Comparison of ENCODE assay signal across 1 cellular context in the genomic region with DNA sequence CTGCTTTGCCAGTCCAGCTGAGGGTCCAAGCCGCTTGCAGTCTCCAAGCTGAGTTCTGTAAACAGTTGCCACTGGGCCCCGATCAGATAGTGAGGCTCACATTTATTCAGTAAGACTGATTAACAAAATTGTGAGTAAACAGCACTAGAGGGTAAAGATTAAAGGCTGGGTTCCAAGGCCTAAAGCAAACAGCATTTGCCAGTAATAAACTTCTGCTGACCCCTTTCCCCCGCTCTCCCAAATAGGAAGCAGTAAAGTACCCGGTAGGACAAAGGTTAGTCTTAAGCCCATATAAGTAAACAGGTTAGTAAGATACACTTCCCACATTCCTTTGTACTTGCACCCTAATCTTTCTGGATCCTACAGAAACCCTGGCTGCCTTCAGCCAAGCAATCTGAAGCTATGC.
TF ChIP-seq lines count a peak whose summit lies in the region.

No MANE protein-coding gene starts in this region.

TF ChIP-seq in HepG2, 621 proteins besides CTCF, POLR2A, EP300 and RAD21 (continued from another document and continues in another):
- TF ChIP-seq MIER2 (CRISPR knock-in tag; IDR thresholded peaks at IDR 0.05) (0 out of 2 replicates have a peak, but pooled peaks have one; percentile 48), MAF1 (CRISPR knock-in tag; IDR thresholded peaks at IDR 0.05; ENCODE audit: borderline replicate concordance) (no peak), FOXK1 (CRISPR knock-in tag; IDR thresholded peaks at IDR 0.05; ENCODE audit: borderline replicate concordance, low read depth) (peak; percentile 83; the same call in 1 of the 2 replicates), KMT2B (CRISPR knock-in tag; IDR thresholded peaks at IDR 0.05) (no peak), DMAP1 (CRISPR knock-in tag; IDR thresholded peaks at IDR 0.05) (0 out of 2 replicates have a peak, but pooled peaks have one; percentile 44), ZNF792 (CRISPR knock-in tag; IDR thresholded peaks at IDR 0.05) (peak; percentile 78), SP1 (IDR thresholded peaks at IDR 0.05) (no peak), SP1 (CRISPR knock-in tag; IDR thresholded peaks at IDR 0.05) (no peak), GABPA (IDR thresholded peaks at IDR 0.05; ENCODE audit: low read depth, low read length) (no peak), GABPA (CRISPR knock-in tag; IDR thresholded peaks at IDR 0.05; ENCODE audit: low read depth) (peak; percentile 29; the same call in 1 of the 2 replicates), YEATS4 (CRISPR knock-in tag; IDR thresholded peaks at IDR 0.05; ENCODE audit: borderline replicate concordance) (peak; percentile 24; the same call in 1 of the 2 replicates), ZNF256 (CRISPR knock-in tag; conservative IDR thresholded peaks at IDR 0.05) (0 out of 2 replicates have a peak, but pooled peaks have one; percentile 32), POLR2AphosphoS2 (IDR thresholded peaks at IDR 0.05; ENCODE audit: low read depth, low read length) (no peak), TBL1XR1 (IDR thresholded peaks at IDR 0.05; ENCODE audit: borderline replicate concordance, low read length, partially characterized antibody) (peak; percentile 64), ZNF451 (CRISPR knock-in tag; IDR thresholded peaks at IDR 0.05) (0 out of 2 replicates have a peak, but pooled peaks have one; percentile 45), ZNF678 (CRISPR knock-in tag; IDR thresholded peaks at IDR 0.05) (no peak), ZNF589 (CRISPR knock-in tag; conservative IDR thresholded peaks at IDR 0.05) (peak; percentile 44; the same call in 1 of the 2 replicates), KDM5B (CRISPR knock-in tag; IDR thresholded peaks at IDR 0.05; ENCODE audit: borderline replicate concordance) (no peak), ZFP36L1 (CRISPR knock-in tag; IDR thresholded peaks at IDR 0.05) (no peak), SNRNP70 (IDR thresholded peaks at IDR 0.05; ENCODE audit: low read depth, low read length) (no peak), SALL1 (CRISPR knock-in tag; IDR thresholded peaks at IDR 0.05) (peak; percentile 99), ZNF138 (CRISPR knock-in tag; IDR thresholded peaks at IDR 0.05; ENCODE audit: low read depth) (no peak), MEIS1 (CRISPR knock-in tag; IDR thresholded peaks at IDR 0.05; ENCODE audit: borderline replicate concordance) (0 out of 2 replicates have a peak, but pooled peaks have one; percentile 37), TBX3 (IDR thresholded peaks at IDR 0.05; ENCODE audit: borderline replicate concordance) (peak; percentile 62; the same call in 1 of the 2 replicates), ZMYM2 (CRISPR knock-in tag; IDR thresholded peaks at IDR 0.05) (peak; percentile 71; the same call in 1 of the 2 replicates), ZNF556 (CRISPR knock-in tag; IDR thresholded peaks at IDR 0.05; ENCODE audit: borderline replicate concordance) (peak; percentile 59), MED13 (CRISPR knock-in tag; IDR thresholded peaks at IDR 0.05) (peak; percentile 79; the same call in 1 of the 2 replicates), BCL6 (CRISPR knock-in tag; IDR thresholded peaks at IDR 0.05) (peak; percentile 82), ZNF10 (CRISPR knock-in tag; IDR thresholded peaks at IDR 0.05; ENCODE audit: borderline replicate concordance, low read depth) (no peak), ZNF441 (CRISPR knock-in tag; IDR thresholded peaks at IDR 0.05; ENCODE audit: borderline replicate concordance) (no peak), TGIF2 (CRISPR knock-in tag; IDR thresholded peaks at IDR 0.05) (peak; percentile 26; the same call in 1 of the 2 replicates), CCDC6 (CRISPR knock-in tag; IDR thresholded peaks at IDR 0.05) (no peak), PTBP1 (IDR thresholded peaks at IDR 0.05; ENCODE audit: low read depth, low read length, poor library complexity, severe bottlenecking) (no peak), SKI (IDR thresholded peaks at IDR 0.05; ENCODE audit: partially characterized antibody) (peak; percentile 76), RXRA (CRISPR knock-in tag; IDR thresholded peaks at IDR 0.05) (peak; percentile 88; the same call in 1 of the 2 replicates), ZNF558 (CRISPR knock-in tag; IDR thresholded peaks at IDR 0.05; ENCODE audit: borderline replicate concordance) (no peak), CC2D1A (CRISPR knock-in tag; IDR thresholded peaks at IDR 0.05) (no peak), ATF7 (IDR thresholded peaks at IDR 0.05) (no peak), ATF7 (CRISPR knock-in tag; IDR thresholded peaks at IDR 0.05) (no peak), ATF7-NPFF (CRISPR knock-in tag; IDR thresholded peaks at IDR 0.05; ENCODE audit: low read depth) (no peak), ZNF878 (CRISPR knock-in tag; IDR thresholded peaks at IDR 0.05) (peak; percentile 63; the same call in 1 of the 2 replicates), DNMT3B (CRISPR knock-in tag; conservative IDR thresholded peaks at IDR 0.05) (0 out of 2 replicates have a peak, but pooled peaks have one; percentile 34), SAFB2 (CRISPR knock-in tag; IDR thresholded peaks at IDR 0.05; ENCODE audit: borderline replicate concordance, low read depth) (no peak), TARDBP (CRISPR knock-in tag; IDR thresholded peaks at IDR 0.05) (peak; percentile 85), ZNF552 (CRISPR knock-in tag; IDR thresholded peaks at IDR 0.05; ENCODE audit: borderline replicate concordance) (no peak), NFKB2 (CRISPR knock-in tag; IDR thresholded peaks at IDR 0.05; ENCODE audit: borderline replicate concordance) (no peak), RBM39 (IDR thresholded peaks at IDR 0.05; ENCODE audit: low read depth, low read length, poor library complexity, severe bottlenecking) (no peak), HDAC2 (CRISPR knock-in tag; IDR thresholded peaks at IDR 0.05) (peak; percentile 94), ARNTL (CRISPR knock-in tag; IDR thresholded peaks at IDR 0.05) (no peak)
- TF ChIP-seq, protein P1, sequence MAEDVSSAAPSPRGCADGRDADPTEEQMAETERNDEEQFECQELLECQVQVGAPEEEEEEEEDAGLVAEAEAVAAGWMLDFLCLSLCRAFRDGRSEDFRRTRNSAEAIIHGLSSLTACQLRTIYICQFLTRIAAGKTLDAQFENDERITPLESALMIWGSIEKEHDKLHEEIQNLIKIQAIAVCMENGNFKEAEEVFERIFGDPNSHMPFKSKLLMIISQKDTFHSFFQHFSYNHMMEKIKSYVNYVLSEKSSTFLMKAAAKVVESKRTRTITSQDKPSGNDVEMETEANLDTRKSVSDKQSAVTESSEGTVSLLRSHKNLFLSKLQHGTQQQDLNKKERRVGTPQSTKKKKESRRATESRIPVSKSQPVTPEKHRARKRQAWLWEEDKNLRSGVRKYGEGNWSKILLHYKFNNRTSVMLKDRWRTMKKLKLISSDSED (CRISPR knock-in tag; IDR thresholded peaks at IDR 0.05), result no peak
- TF ChIP-seq, protein P2, sequence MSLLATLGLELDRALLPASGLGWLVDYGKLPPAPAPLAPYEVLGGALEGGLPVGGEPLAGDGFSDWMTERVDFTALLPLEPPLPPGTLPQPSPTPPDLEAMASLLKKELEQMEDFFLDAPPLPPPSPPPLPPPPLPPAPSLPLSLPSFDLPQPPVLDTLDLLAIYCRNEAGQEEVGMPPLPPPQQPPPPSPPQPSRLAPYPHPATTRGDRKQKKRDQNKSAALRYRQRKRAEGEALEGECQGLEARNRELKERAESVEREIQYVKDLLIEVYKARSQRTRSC (CRISPR knock-in tag; IDR thresholded peaks at IDR 0.05; ENCODE audit: low read depth), result no peak
- TF ChIP-seq, protein P3, sequence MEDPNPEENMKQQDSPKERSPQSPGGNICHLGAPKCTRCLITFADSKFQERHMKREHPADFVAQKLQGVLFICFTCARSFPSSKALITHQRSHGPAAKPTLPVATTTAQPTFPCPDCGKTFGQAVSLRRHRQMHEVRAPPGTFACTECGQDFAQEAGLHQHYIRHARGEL (CRISPR knock-in tag; IDR thresholded peaks at IDR 0.05), result no peak
- TF ChIP-seq, protein P4, sequence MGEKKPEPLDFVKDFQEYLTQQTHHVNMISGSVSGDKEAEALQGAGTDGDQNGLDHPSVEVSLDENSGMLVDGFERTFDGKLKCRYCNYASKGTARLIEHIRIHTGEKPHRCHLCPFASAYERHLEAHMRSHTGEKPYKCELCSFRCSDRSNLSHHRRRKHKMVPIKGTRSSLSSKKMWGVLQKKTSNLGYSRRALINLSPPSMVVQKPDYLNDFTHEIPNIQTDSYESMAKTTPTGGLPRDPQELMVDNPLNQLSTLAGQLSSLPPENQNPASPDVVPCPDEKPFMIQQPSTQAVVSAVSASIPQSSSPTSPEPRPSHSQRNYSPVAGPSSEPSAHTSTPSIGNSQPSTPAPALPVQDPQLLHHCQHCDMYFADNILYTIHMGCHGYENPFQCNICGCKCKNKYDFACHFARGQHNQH (CRISPR knock-in tag; IDR thresholded peaks at IDR 0.05), result peak; percentile 73
- TF ChIP-seq, protein P5, sequence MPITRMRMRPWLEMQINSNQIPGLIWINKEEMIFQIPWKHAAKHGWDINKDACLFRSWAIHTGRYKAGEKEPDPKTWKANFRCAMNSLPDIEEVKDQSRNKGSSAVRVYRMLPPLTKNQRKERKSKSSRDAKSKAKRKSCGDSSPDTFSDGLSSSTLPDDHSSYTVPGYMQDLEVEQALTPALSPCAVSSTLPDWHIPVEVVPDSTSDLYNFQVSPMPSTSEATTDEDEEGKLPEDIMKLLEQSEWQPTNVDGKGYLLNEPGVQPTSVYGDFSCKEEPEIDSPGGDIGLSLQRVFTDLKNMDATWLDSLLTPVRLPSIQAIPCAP (CRISPR knock-in tag; IDR thresholded peaks at IDR 0.05; ENCODE audit: low read depth), result no peak
- TF ChIP-seq, protein P6, sequence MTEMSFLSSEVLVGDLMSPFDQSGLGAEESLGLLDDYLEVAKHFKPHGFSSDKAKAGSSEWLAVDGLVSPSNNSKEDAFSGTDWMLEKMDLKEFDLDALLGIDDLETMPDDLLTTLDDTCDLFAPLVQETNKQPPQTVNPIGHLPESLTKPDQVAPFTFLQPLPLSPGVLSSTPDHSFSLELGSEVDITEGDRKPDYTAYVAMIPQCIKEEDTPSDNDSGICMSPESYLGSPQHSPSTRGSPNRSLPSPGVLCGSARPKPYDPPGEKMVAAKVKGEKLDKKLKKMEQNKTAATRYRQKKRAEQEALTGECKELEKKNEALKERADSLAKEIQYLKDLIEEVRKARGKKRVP (CRISPR knock-in tag; IDR thresholded peaks at IDR 0.05), result peak in 1 of 2 experiments; percentile 39; a peak in 1 of 4 replicates
- TF ChIP-seq, protein P7, sequence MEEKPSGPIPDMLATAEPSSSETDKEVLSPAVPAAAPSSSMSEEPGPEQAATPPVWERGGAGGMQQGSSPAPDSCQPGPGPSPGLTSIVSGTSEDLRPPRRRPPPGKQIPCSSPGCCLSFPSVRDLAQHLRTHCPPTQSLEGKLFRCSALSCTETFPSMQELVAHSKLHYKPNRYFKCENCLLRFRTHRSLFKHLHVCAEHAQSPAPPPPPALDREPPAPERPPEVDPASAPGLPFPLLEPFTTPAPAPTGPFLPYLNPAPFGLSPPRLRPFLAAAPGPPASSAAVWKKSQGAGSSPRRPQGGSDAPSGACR (CRISPR knock-in tag; IDR thresholded peaks at IDR 0.05), result 0 out of 2 replicates have a peak, but pooled peaks have one; percentile 50
- TF ChIP-seq, protein P8, sequence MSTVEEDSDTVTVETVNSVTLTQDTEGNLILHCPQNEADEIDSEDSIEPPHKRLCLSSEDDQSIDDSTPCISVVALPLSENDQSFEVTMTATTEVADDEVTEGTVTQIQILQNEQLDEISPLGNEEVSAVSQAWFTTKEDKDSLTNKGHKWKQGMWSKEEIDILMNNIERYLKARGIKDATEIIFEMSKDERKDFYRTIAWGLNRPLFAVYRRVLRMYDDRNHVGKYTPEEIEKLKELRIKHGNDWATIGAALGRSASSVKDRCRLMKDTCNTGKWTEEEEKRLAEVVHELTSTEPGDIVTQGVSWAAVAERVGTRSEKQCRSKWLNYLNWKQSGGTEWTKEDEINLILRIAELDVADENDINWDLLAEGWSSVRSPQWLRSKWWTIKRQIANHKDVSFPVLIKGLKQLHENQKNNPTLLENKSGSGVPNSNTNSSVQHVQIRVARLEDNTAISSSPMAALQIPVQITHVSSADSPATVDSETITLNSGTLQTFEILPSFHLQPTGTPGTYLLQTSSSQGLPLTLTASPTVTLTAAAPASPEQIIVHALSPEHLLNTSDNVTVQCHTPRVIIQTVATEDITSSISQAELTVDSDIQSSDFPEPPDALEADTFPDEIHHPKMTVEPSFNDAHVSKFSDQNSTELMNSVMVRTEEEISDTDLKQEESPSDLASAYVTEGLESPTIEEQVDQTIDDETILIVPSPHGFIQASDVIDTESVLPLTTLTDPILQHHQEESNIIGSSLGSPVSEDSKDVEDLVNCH (CRISPR knock-in tag; IDR thresholded peaks at IDR 0.05), result no peak
- TF ChIP-seq, protein P9, sequence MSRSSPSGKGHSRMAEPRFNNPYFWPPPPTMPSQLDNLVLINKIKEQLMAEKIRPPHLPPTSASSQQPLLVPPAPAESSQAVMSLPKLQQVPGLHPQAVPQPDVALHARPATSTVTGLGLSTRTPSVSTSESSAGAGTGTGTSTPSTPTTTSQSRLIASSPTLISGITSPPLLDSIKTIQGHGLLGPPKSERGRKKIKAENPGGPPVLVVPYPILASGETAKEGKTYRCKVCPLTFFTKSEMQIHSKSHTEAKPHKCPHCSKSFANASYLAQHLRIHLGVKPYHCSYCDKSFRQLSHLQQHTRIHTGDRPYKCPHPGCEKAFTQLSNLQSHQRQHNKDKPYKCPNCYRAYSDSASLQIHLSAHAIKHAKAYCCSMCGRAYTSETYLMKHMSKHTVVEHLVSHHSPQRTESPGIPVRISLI (CRISPR knock-in tag; IDR thresholded peaks at IDR 0.05; ENCODE audit: borderline replicate concordance), result peak; percentile 12; the same call in 1 of the 2 replicates
- TF ChIP-seq, protein P10, sequence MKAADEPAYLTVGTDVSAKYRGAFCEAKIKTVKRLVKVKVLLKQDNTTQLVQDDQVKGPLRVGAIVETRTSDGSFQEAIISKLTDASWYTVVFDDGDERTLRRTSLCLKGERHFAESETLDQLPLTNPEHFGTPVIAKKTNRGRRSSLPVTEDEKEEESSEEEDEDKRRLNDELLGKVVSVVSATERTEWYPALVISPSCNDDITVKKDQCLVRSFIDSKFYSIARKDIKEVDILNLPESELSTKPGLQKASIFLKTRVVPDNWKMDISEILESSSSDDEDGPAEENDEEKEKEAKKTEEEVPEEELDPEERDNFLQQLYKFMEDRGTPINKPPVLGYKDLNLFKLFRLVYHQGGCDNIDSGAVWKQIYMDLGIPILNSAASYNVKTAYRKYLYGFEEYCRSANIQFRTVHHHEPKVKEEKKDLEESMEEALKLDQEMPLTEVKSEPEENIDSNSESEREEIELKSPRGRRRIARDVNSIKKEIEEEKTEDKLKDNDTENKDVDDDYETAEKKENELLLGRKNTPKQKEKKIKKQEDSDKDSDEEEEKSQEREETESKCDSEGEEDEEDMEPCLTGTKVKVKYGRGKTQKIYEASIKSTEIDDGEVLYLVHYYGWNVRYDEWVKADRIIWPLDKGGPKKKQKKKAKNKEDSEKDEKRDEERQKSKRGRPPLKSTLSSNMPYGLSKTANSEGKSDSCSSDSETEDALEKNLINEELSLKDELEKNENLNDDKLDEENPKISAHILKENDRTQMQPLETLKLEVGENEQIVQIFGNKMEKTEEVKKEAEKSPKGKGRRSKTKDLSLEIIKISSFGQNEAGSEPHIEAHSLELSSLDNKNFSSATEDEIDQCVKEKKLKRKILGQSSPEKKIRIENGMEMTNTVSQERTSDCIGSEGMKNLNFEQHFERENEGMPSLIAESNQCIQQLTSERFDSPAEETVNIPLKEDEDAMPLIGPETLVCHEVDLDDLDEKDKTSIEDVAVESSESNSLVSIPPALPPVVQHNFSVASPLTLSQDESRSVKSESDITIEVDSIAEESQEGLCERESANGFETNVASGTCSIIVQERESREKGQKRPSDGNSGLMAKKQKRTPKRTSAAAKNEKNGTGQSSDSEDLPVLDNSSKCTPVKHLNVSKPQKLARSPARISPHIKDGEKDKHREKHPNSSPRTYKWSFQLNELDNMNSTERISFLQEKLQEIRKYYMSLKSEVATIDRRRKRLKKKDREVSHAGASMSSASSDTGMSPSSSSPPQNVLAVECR (CRISPR knock-in tag; IDR thresholded peaks at IDR 0.05; ENCODE audit: borderline replicate concordance), result peak; percentile 23; the same call in 1 of the 2 replicates
